21 cellular contexts compared by ENCODE assay signal in genomic region chr12:90653051-90653450, GRCh38.
DNase-seq lines count a peak whose midpoint lies in the region; ATAC-seq and TF ChIP-seq lines count a peak whose summit lies in the region.
"Had no signal": no experiment of that assay in that cellular context is flagged by ENCODE, and none has a peak within 500 bp of the region (broad histone marks: within the 10 kb centered on the region; RNA-seq: fewer than 3 reads in every experiment).

No MANE protein-coding gene starts in this region.

- no peaks in the 10 kb centered on the region for H3K79me1 ChIP-seq in mesendoderm (ENCODE audit: low read length)

- H4K8ac ChIP-seq in mesendoderm (ENCODE audit: low read depth, low read length): no peak overlapping the region

- no peaks in the 10 kb centered on the region for H3K79me2 ChIP-seq in mesendoderm (ENCODE audit: control insufficient read depth, insufficient read depth, low read length)

- H3K56ac ChIP-seq in mesendoderm (ENCODE audit: low read length): no peak overlapping the region

- H3K18ac ChIP-seq in mesendoderm (ENCODE audit: low read length): no peak overlapping the region

- TF ChIP-seq CTCF in RWPE2 (IDR thresholded peaks at IDR 0.05; ENCODE audit: poor library complexity, severe bottlenecking): no peak
- TF ChIP-seq CTCF in coronary artery (IDR thresholded peaks at IDR 0.05): no peak

- H3K4ac ChIP-seq in mesendoderm (ENCODE audit: low read depth, low read length): no peak overlapping the region

- H2BK15ac ChIP-seq in mesendoderm (replicated peaks; ENCODE audit: low read depth): no peak overlapping the region

- peak; percentile 23; the same call in 1 of the 3 replicates for ATAC-seq in RWPE2 (ENCODE audit: low read depth)
- no peak for ATAC-seq in HG02981 (IDR thresholded peaks at IDR 0.05; ENCODE audit: unreplicated experiment)
- ATAC-seq: activated naive CD4-positive, alpha-beta T cell treated with anti-CD3 and anti-CD28 coated beads, Interleukin-2, amount 50 U/mL, for 72 hours; gastrocnemius medialis; lower lobe of right lung; Panc1 had no signal

- H2BK5ac ChIP-seq in mesendoderm (ENCODE audit: low read length): no peak overlapping the region

- H3K27ac ChIP-seq in RWPE2 (ENCODE audit: poor library complexity, severe bottlenecking): no peak overlapping the region
- no peak overlapping the region for H3K27ac ChIP-seq in mesendoderm (ENCODE audit: low read depth, low read length)
- no peak overlapping the region for H3K27ac ChIP-seq in coronary artery
- H3K27ac ChIP-seq: gastrocnemius medialis, lower lobe of right lung, prostate gland, SJSA1, suprapubic skin had no signal

- H3K23ac ChIP-seq in mesendoderm (ENCODE audit: low read length): no peak overlapping the region

- no peak overlapping the region for H2BK120ac ChIP-seq in mesendoderm (ENCODE audit: low read depth, low read length)

- DNase-seq in EH (ENCODE audit: low read depth) (peak; percentile 1), RWPE2 (ENCODE audit: low spot score) (no peak), fibroblast of gingiva (ENCODE audit: low read depth) (peak; percentile 27), mesendoderm (peak; percentile 5), NOMO-1 treated with DMSO at 0.1 percent for 48 hours (lab: John Stamatoyannopoulos, UW; ENCODE audit: unreplicated experiment) (no peak), NCI-H2227 treated with DMSO at 0.1 percent for 48 hours (lab: John Stamatoyannopoulos, UW) (no peak), coronary artery (ENCODE audit: low spot score) (no peak)
- DNase-seq: activated CD4-positive, alpha-beta T cell treated with anti-CD3 and anti-CD28 coated beads for 4 hours; CD4-positive, alpha-beta memory T cell; gastrocnemius medialis; GF-D8; hippocampal formation; lower lobe of right lung; NCI-H187 treated with DMSO at 0.1 percent for 48 hours; T-helper 1 cell had no signal

- WGBS in mesendoderm (ENCODE audit: extremely low coverage, insufficient coverage, low lambda C conversion rate): no CpG with 5 or more reads among the region's 2 CpGs

- H3K27me3 ChIP-seq in RWPE2 (ENCODE audit: insufficient read depth, poor library complexity, severe bottlenecking) (no peaks in the 10 kb centered on the region), mesendoderm (ENCODE audit: insufficient read depth, low read length, poor library complexity) (no peaks in the 10 kb centered on the region)
- H3K27me3 ChIP-seq: gastrocnemius medialis, SJSA1, suprapubic skin had no signal

- H3K9ac ChIP-seq in mesendoderm (ENCODE audit: low read length): no peak overlapping the region

- H3K36me3 ChIP-seq in RWPE2 (ENCODE audit: low read depth) (no peaks in the 10 kb centered on the region), mesendoderm (ENCODE audit: control insufficient read depth, insufficient read depth, low read length) (no peaks in the 10 kb centered on the region)
- H3K36me3 ChIP-seq: gastrocnemius medialis, lower lobe of right lung, prostate gland, SJSA1, suprapubic skin had no signal

- no peak overlapping the region for H4K5ac ChIP-seq in mesendoderm (ENCODE audit: low read length)

- no peaks in the 10 kb centered on the region for H3K9me3 ChIP-seq in RWPE2 (ENCODE audit: severe bottlenecking)
- H3K9me3 ChIP-seq: gastrocnemius medialis, lower lobe of right lung, prostate gland, SJSA1, suprapubic skin had no signal

- no peak overlapping the region for H2AK5ac ChIP-seq in mesendoderm (ENCODE audit: low read length)

- no peak overlapping the region for H3K4me2 ChIP-seq in mesendoderm (ENCODE audit: low read length)

- no peak overlapping the region for H3K4me3 ChIP-seq in RWPE2 (ENCODE audit: severe bottlenecking)
- H3K4me3 ChIP-seq in mesendoderm (ENCODE audit: low read length): no peak overlapping the region
- H3K4me3 ChIP-seq in coronary artery: no peak overlapping the region
- H3K4me3 ChIP-seq: gastrocnemius medialis, lower lobe of right lung, prostate gland, SJSA1, suprapubic skin had no signal

- H3K4me1 ChIP-seq in RWPE2 (ENCODE audit: insufficient read depth, poor library complexity, severe bottlenecking) (no peaks in the 10 kb centered on the region), mesendoderm (ENCODE audit: control insufficient read depth, low read depth, low read length) (no peaks in the 10 kb centered on the region)
- H3K4me1 ChIP-seq: gastrocnemius medialis, lower lobe of right lung, prostate gland, SJSA1, suprapubic skin had no signal

Comparison
In these comparisons a context has a peak if more than half of its experiments do, and no peak if none do; other contexts are left out.
1. DNase-seq: peak in EH (single experiment), fibroblast of gingiva (single experiment) and mesendoderm (single experiment); none in RWPE2 (single experiment), NOMO-1 treated with DMSO at 0.1 percent for 48 hours (single experiment), NCI-H2227 treated with DMSO at 0.1 percent for 48 hours (single experiment) and coronary artery (single experiment).